In genomic region chr11:83241291-83241946, GRCh38 we compare ENCODE assay signal across 9 cellular contexts. TPM values are rescaled to one million over a fixed set of nuclear protein-coding genes. Genes with fewer than 3 reads are reported as not detected.
DNase-seq lines count a peak whose midpoint lies in the region; ATAC-seq, FAIRE-seq and TF ChIP-seq lines count a peak whose summit lies in the region.
"Had no signal": no experiment of that assay in that cellular context is flagged by ENCODE, and none has a peak within 500 bp of the region (broad histone marks: within the 10 kb centered on the region; RNA-seq: fewer than 3 reads in every experiment).

No MANE protein-coding gene starts in this region.

- H3K4me3 ChIP-seq in K562 (no peak overlapping the region), kidney epithelial cell (ENCODE audit: low read depth, low read length) (no peak overlapping the region), transverse colon (no peak overlapping the region)

- in situ Hi-C loops in K562 (cut with MboI): loop anchor here (25.0 kb wide), 1 partner anchor 329 kb away; the partner anchor contains the start of genes DDIAS and PRCP
- in situ Hi-C loops in transverse colon (cut with MboI; ENCODE audit: low pct_ligation_motif_present in 1 of 4, low pct_unique_long_range_greater_than_20kb in 1 of 4, low sequenced_read_pairs in 3 of 4): loop anchor here in 3 of 4 donors (10.0 to 25.0 kb wide), 2 partner anchors 337 to 529 kb away; partner anchors contain the start of genes DDIAS (in 1 of the 3) and PRCP (in 1 of the 3)

- no peak overlapping the region for H2AFZ ChIP-seq in K562 (ENCODE audit: low read depth, low read length)

- no TSS peak for BruUV-seq in K562 (replicated peaks; lab: Mats Ljungman, UMichigan)

- no peaks in the 10 kb centered on the region for H3K36me3 ChIP-seq in K562 (ENCODE audit: control insufficient read depth, insufficient read depth, low read length)
- H3K36me3 ChIP-seq in kidney epithelial cell (ENCODE audit: control insufficient read depth, insufficient read depth, low read length): no peaks in the 10 kb centered on the region
- H3K36me3 ChIP-seq in transverse colon: no peaks in the 10 kb centered on the region
- H3K36me3 ChIP-seq: neutrophil had no signal

- no peak overlapping the region for H3K4me2 ChIP-seq in K562 (ENCODE audit: insufficient read depth, low read length)

- POLR2A ChIA-PET in GM10248 (lab: Yijun Ruan, JAX) (no interaction called here), K562 (lab: Yijun Ruan, JAX) (no interaction called here)

- ATAC-seq in HG02938 (IDR thresholded peaks at IDR 0.05; ENCODE audit: unreplicated experiment) (peak; percentile 81), K562 (peak; percentile 99)

- TF ChIP-seq POLR2A in K562 (conservative IDR thresholded peaks at IDR 0.05) (no peak), transverse colon (IDR thresholded peaks at IDR 0.05) (no peak)

- peak; percentile 12 to 60; a peak in 2 of 4 replicates for TF ChIP-seq RAD21 in K562 (CRISPR knock-in tag; conservative IDR thresholded peaks at IDR 0.05 in 1 of 2, IDR thresholded peaks at IDR 0.05 in 1 of 2)

- no peaks in the 10 kb centered on the region for H3K27me3 ChIP-seq in K562 (ENCODE audit: control insufficient read depth in 2 of 2, insufficient read depth in 2 of 2, low read length in 2 of 2)
- H3K27me3 ChIP-seq in kidney epithelial cell (ENCODE audit: control insufficient read depth, insufficient read depth, low read length): no peaks in the 10 kb centered on the region
- H3K27me3 ChIP-seq in transverse colon: no peaks in the 10 kb centered on the region
- H3K27me3 ChIP-seq: neutrophil had no signal

- H3K27ac ChIP-seq in K562 (ENCODE audit: extremely low read depth, low read depth, low read length) (no peak overlapping the region), transverse colon (no peak overlapping the region)
- H3K27ac ChIP-seq: neutrophil had no signal

- intact Hi-C loops in K562 (cut with micrococcal nuclease): loop anchor here (5.0 kb wide), 2 partner anchors 524 to 576 kb away; no protein-coding TSS in a partner anchor
- intact Hi-C loops in transverse colon (cut with DNase I; ENCODE audit: low total_unique reads): loop anchor here (10.0 kb wide), 1 partner anchor 337 kb away; the partner anchor contains the start of genes DDIAS and PRCP

- H3K9me3 ChIP-seq in K562 (replicated peaks; ENCODE audit: control insufficient read depth, insufficient read depth, low read depth, low read length) (no peaks in the 10 kb centered on the region), transverse colon (no peaks in the 10 kb centered on the region)
- H3K9me3 ChIP-seq: neutrophil had no signal

- H3K4me1 ChIP-seq in K562 (replicated peaks in 1 of 2; ENCODE audit: control insufficient read depth in 2 of 2, insufficient read depth in 2 of 2, low read length in 2 of 2) (no peaks in the 10 kb centered on the region), transverse colon (no peaks in the 10 kb centered on the region)

- DNase-seq in AG08395 (ENCODE audit: low spot score) (peak; percentile 60), GM10248 (ENCODE audit: extremely low spot score) (peak; percentile 16), NCI-H526 (lab: John Stamatoyannopoulos, UW) (peak; percentile 48 to 82), K562 (ENCODE audit: extremely low read depth in 1 of 4, low spot score in 3 of 4) (peak; percentile 47 to 81 (median 53)), kidney epithelial cell (ENCODE audit: low read depth) (peak; percentile 31), transverse colon (peak; percentile 52), NK-92 (lab: John Stamatoyannopoulos, UW; ENCODE audit: unreplicated experiment) (no peak)

- TF ChIP-seq CTCF in GM10248 (IDR thresholded peaks at IDR 0.05; ENCODE audit: control extremely low read depth, extremely low read depth, low read depth, missing control alignments): peak; percentile 59
- TF ChIP-seq CTCF in K562 (IDR thresholded peaks at IDR 0.05 in 2 of 3, conservative IDR thresholded peaks at IDR 0.05 in 1 of 3; ENCODE audit: insufficient read depth in 2 of 3, low read depth in 1 of 3, low read length in 3 of 3): peak; percentile 66 to 83 (median 70)
- peak; percentile 78 for TF ChIP-seq CTCF in kidney epithelial cell (IDR thresholded peaks at IDR 0.05; ENCODE audit: insufficient read depth, low read length, poor library complexity, severe bottlenecking)
- TF ChIP-seq CTCF in transverse colon (IDR thresholded peaks at IDR 0.05): peak; percentile 36 to 51 (median 48)

- no peaks in the 10 kb centered on the region for H3K79me2 ChIP-seq in K562 (ENCODE audit: control insufficient read depth, insufficient read depth, low read length)

- 0% methylated on average over 5 of the region's 5 CpGs for WGBS in K562 (ENCODE audit: insufficient coverage, low coverage, missing lambda C conversion rate)
- whole genome bisulfite sequencing in transverse colon (ENCODE audit: low coverage in 1 of 2), 2 donors: 20 to 23% methylated on average over 5 of the region's 5 CpGs

- H4K20me1 ChIP-seq in K562 (replicated peaks; ENCODE audit: control insufficient read depth, insufficient read depth, low read length): no peaks in the 10 kb centered on the region

- TF ChIP-seq EP300 in K562 (IDR thresholded peaks at IDR 0.05; ENCODE audit: low read length) (no peak), transverse colon (IDR thresholded peaks at IDR 0.05; ENCODE audit: low read depth) (no peak)

- H3K9ac ChIP-seq in K562 (ENCODE audit: insufficient read depth in 1 of 2, low read depth in 2 of 2, low read length in 2 of 2): no peak overlapping the region

- peak; percentile 92 for FAIRE-seq in K562 (lab: Jason Lieb, UNC)

- CTCF ChIA-PET in GM10248 (lab: Yijun Ruan, JAX) (interaction anchor here (0.9 kb wide), 1 partner anchor 9 kb away, joined by 3 read pairs; no protein-coding TSS in a partner anchor), K562 (lab: Yijun Ruan, JAX; ENCODE audit: low intra/inter-chr PET ratio) (interaction anchor here (0.9 kb wide), 1 partner anchor 8 kb away, joined by 3 read pairs; no protein-coding TSS in a partner anchor)

- no peaks in the 10 kb centered on the region for H3K9me1 ChIP-seq in K562 (ENCODE audit: control insufficient read depth, insufficient read depth, low read length)

TF ChIP-seq in K562, 482 proteins besides CTCF, POLR2A, EP300 and RAD21 (continues in another document):
- TF ChIP-seq FOSL1 (tag; conservative IDR thresholded peaks at IDR 0.05) (peak; percentile 96), JUND (IDR thresholded peaks at IDR 0.05; ENCODE audit: borderline replicate concordance, low read depth, low read length) (peak; percentile 96), JUND (tag; IDR thresholded peaks at IDR 0.05; ENCODE audit: borderline replicate concordance, low read depth, low read length) (peak; percentile 97), KLF16 (IDR thresholded peaks at IDR 0.05) (peak; percentile 53; the same call in 1 of the 2 replicates)

RNA-seq across cellular contexts. Expression of gene CCDC90B, which starts 44.7 kb away (rescaled TPM):
- total RNA-seq in K562 (2011; cell fraction: chromatin; rRNA removed; ENCODE audit: low replicate concordance): 17.5 and 35.0 TPM in 2 replicates
- total RNA-seq in K562 (2011; cell fraction: nucleolus; rRNA removed): 17.8 and 19.7 TPM in 2 replicates
- 24.1 and 28.1 TPM in 2 replicates for total RNA-seq in K562 (2011; cell fraction: nucleoplasm; rRNA removed)
- total RNA-seq in K562 (2014; rRNA removed) (38.1 and 42.6 TPM in 2 replicates), K562 (2014; rRNA removed; fragmentation: Illumina TruSeq; extraction: Trizol) (51.8 and 54.6 TPM in 2 replicates), K562 (2015; rRNA removed; fragmentation: Illumina TruSeq; extraction: Trizol) (51.7 and 58.6 TPM in 2 replicates), K562 (2021) (26.6 and 31.1 TPM in 2 replicates), kidney epithelial cell (67.4 and 68.1 TPM in 2 replicates), transverse colon (10 to 100 TPM in 3 of 4 donors, 1 to 10 TPM in 1; 3.4 to 40.6 (median 21.6) TPM)
- polyA plus RNA-seq in K562 (2011; rRNA removed) (30.3 and 37.9 TPM in 2 replicates), K562 (2014; fragmentation: Illumina TruSeq; extraction: Trizol) (44.8 and 50.5 TPM in 2 replicates), K562 (2014; fragmentation: Nextera tagmentation; extraction: Ambion mirVana) (10 to 100 TPM; 60.6 to 63.6 TPM), K562 (2014; rRNA removed) (41.5 and 57.0 TPM in 2 replicates)
- polyA plus RNA-seq in K562 (2011; cell fraction: cytosol; rRNA removed): 13.7 and 18.2 TPM in 2 replicates
- polyA plus RNA-seq in K562 (2011; cell fraction: nucleus; rRNA removed): 16.9 and 21.4 TPM in 2 replicates
- polyA plus RNA-seq in K562 (2012): 37.4 and 46.9 TPM in 2 replicates
- 36.2 and 39.7 TPM in 2 replicates for polyA minus RNA-seq in K562 (2011; rRNA and poly(A)+ RNA removed)
- 13.9 and 14.4 TPM in 2 replicates for polyA minus RNA-seq in K562 (2011; cell fraction: cytosol; rRNA and poly(A)+ RNA removed)
- 30.0 and 37.3 TPM in 2 replicates for polyA minus RNA-seq in K562 (2011; cell fraction: nucleus; rRNA and poly(A)+ RNA removed)

RNA-seq across cellular contexts. Expression of gene ANKRD42, which starts 47.9 kb away (rescaled TPM):
- total RNA-seq in K562 (2011; cell fraction: chromatin; rRNA removed; ENCODE audit: low replicate concordance): 3.1 and 7.2 TPM in 2 replicates
- 2.5 and 3.6 TPM in 2 replicates for total RNA-seq in K562 (2011; cell fraction: nucleolus; rRNA removed)
- 4.7 and 8.2 TPM in 2 replicates for total RNA-seq in K562 (2011; cell fraction: nucleoplasm; rRNA removed)
- 6.0 and 7.2 TPM in 2 replicates for total RNA-seq in K562 (2014; rRNA removed)
- 4.2 and 4.3 TPM in 2 replicates for total RNA-seq in K562 (2014; rRNA removed; fragmentation: Illumina TruSeq; extraction: Trizol)
- 4.1 and 6.4 TPM in 2 replicates for total RNA-seq in K562 (2015; rRNA removed; fragmentation: Illumina TruSeq; extraction: Trizol)
- total RNA-seq in K562 (2021): 6.1 and 6.7 TPM in 2 replicates
- 8.2 and 9.1 TPM in 2 replicates for polyA plus RNA-seq in K562 (2011; rRNA removed)
- 3.1 and 6.0 TPM in 2 replicates for polyA plus RNA-seq in K562 (2011; cell fraction: cytosol; rRNA removed)
- 9.4 and 10.3 TPM in 2 replicates for polyA plus RNA-seq in K562 (2011; cell fraction: nucleus; rRNA removed)
- 4.4 and 5.3 TPM in 2 replicates for polyA plus RNA-seq in K562 (2012)
- polyA plus RNA-seq in K562 (2014; fragmentation: Illumina TruSeq; extraction: Trizol): 5.3 and 6.6 TPM in 2 replicates
- polyA plus RNA-seq in K562 (2014; fragmentation: Nextera tagmentation; extraction: Ambion mirVana): 1 to 10 TPM; 2.8 to 5.5 TPM
- polyA plus RNA-seq in K562 (2014; rRNA removed): 7.0 and 8.8 TPM in 2 replicates
- 5.0 and 7.3 TPM in 2 replicates for polyA minus RNA-seq in K562 (2011; rRNA and poly(A)+ RNA removed)
- 2.3 and 2.7 TPM in 2 replicates for polyA minus RNA-seq in K562 (2011; cell fraction: cytosol; rRNA and poly(A)+ RNA removed)
- 4.6 and 5.7 TPM in 2 replicates for polyA minus RNA-seq in K562 (2011; cell fraction: nucleus; rRNA and poly(A)+ RNA removed)
- total RNA-seq in kidney epithelial cell: 10.0 and 11.5 TPM in 2 replicates
- 10 to 100 TPM in 1 of 4 donors, 1 to 10 TPM in 3; 5.6 to 11.5 (median 8.9) TPM for total RNA-seq in transverse colon
